In the genomic region with DNA sequence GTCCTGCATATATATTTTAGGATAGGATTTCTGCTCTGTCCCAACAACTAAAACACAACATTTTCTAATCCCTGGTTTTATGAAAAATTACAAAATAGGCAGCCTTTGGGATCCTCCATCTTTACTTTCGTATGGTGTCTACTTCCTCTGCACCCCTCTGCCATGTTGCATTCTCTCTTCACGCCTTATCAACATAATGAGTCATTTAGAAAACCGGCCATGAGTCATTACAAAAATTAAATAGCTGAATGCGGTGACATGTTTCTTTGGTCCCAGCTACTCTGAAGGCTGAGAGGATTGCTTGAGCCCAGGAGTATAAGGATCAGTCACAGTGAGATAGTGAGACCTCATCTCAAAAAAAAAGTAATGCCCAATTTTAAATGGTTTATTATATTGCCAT, we compare ENCODE assay signal across 10 cellular contexts.
DNase-seq lines count a peak whose midpoint lies in the region; ATAC-seq and TF ChIP-seq lines count a peak whose summit lies in the region.
"Had no signal": no experiment of that assay in that cellular context is flagged by ENCODE, and none has a peak within 500 bp of the region (broad histone marks: within the 10 kb centered on the region; RNA-seq: fewer than 3 reads in every experiment).

No MANE protein-coding gene starts in this region.

- CTCF ChIA-PET in RWPE1 (lab: Yijun Ruan, JAX) = no interaction called here

- H3K27ac ChIP-seq in RWPE1 = no peak overlapping the region
- H3K27ac ChIP-seq in thoracic aorta = peak overlapping the region in 1 of 2 donors; percentile 74

- H3K27ac Mint-ChIP-seq in activated naive CD4-positive, alpha-beta T cell treated with anti-CD3 and anti-CD28 coated beads, Interleukin-2, amount 50 U/mL, for 72 hours = no peak overlapping the region
- H3K27ac Mint-ChIP-seq: H9 had no signal

- H3K36me3 Mint-ChIP-seq in activated naive CD4-positive, alpha-beta T cell treated with anti-CD3 and anti-CD28 coated beads, Interleukin-2, amount 50 U/mL, for 72 hours = no peaks in the 10 kb centered on the region

- H3K36me3 ChIP-seq in thoracic aorta = no peaks in the 10 kb centered on the region

- H3K4me3 ChIP-seq in thoracic aorta = no peak overlapping the region

- H3K27me3 ChIP-seq in thoracic aorta (replicated peaks; ENCODE audit: insufficient read depth) = no peaks in the 10 kb centered on the region

- H3K9me3 ChIP-seq in thoracic aorta = no peaks in the 10 kb centered on the region

- TF ChIP-seq CTCF in RWPE1 (conservative IDR thresholded peaks at IDR 0.05; ENCODE audit: low read depth) = no peak
- TF ChIP-seq CTCF in thoracic aorta (IDR thresholded peaks at IDR 0.05) = no peak

- ATAC-seq in activated naive CD4-positive, alpha-beta T cell treated with anti-CD3 and anti-CD28 coated beads, Interleukin-2, amount 50 U/mL, for 72 hours = peak; percentile 29 to 64
- ATAC-seq in HG03045 (IDR thresholded peaks at IDR 0.05; ENCODE audit: unreplicated experiment) = peak; percentile 46
- ATAC-seq in thoracic aorta (ENCODE audit: insufficient number of reproducible peaks, low FRiP score, low read depth) = peak; percentile 14
- ATAC-seq in GM21447 (IDR thresholded peaks at IDR 0.05; ENCODE audit: unreplicated experiment) = no peak
- ATAC-seq: Panc1 had no signal

- no peak for DNase-seq in activated naive CD4-positive, alpha-beta T cell treated with anti-CD3 and anti-CD28 coated beads, Interleukin-2, amount 50 U/mL, for 72 hours (ENCODE audit: low spot score in 2 of 2)
- DNase-seq in activated naive CD4-positive, alpha-beta T cell treated with Interleukin-2 at 50 U/mL for 16 hours = no peak
- DNase-seq in RWPE1 (ENCODE audit: low spot score) (peak; percentile 32), thoracic aorta (ENCODE audit: low spot score) (no peak), DMS79 treated with DMSO at 0.1 percent for 48 hours (lab: John Stamatoyannopoulos, UW) (no peak), UCSD-AML1 (lab: John Stamatoyannopoulos, UW; ENCODE audit: unreplicated experiment) (no peak)
- DNase-seq: H9 had no signal

- POLR2A ChIA-PET in RWPE1 (lab: Yijun Ruan, JAX; ENCODE audit: low non-redundant PET) = no interaction called here

- peaks cover 16 to 31% of the 10 kb centered on the region in 2 donors for H3K4me1 ChIP-seq in thoracic aorta (ENCODE audit: control insufficient read depth in 1 of 2, low read depth in 2 of 2)

- no peaks in the 10 kb centered on the region for H3K9me3 Mint-ChIP-seq in activated naive CD4-positive, alpha-beta T cell treated with anti-CD3 and anti-CD28 coated beads, Interleukin-2, amount 50 U/mL, for 72 hours
- H3K9me3 Mint-ChIP-seq: H9 had no signal
